In the genomic region with DNA sequence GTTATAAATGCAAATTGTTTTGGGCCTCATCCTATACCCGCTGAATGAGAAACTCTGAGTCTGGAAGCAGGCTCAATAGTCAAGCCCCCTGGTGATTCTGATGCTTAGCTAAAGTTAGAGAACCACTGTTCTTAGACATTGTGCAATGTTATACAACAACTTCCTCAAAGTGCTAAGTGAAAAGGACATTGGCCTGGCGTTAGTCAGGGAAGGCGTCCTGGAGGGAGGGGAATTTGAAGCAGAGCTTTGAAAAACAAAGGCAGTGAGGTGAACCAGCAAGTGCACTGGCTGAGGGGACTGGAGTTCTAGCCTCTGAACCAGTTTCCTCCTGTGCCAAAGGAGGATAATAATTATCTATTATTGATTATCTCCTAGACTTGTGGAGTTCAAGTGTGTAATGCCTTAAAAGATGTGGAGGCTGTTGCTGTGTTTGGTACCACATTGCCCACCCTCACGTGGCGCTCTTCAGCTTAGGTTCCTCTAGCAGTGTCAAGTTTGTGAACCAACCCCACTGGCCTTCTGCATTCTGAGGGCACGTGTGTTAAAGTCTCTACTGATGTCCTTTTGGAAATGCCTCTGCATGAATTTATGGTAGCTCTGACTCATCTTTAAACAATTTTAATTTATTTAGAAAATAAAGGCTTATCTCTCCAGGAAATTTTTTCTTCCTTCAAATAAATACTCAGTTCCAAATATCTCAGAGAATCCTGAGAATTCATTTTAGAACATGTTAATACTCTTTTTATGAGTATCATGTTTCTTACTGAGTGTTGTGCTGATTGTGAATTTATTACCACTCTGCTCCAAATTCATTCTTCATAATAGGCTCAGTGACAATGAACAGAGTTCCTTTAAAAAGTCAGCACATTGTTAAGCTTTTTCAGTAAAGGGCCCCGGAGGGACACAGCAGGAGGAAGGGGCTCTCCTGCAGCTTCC, we compare ENCODE assay signal across 1 cellular context.
TF ChIP-seq lines count a peak whose summit lies in the region.

No MANE protein-coding gene starts in this region.

TF ChIP-seq in H1, 55 proteins besides CTCF, POLR2A, EP300 and RAD21:
- TF ChIP-seq CEBPB (IDR thresholded peaks at IDR 0.05; ENCODE audit: low read depth, low read length) (peak; percentile 90), SIX5 (IDR thresholded peaks at IDR 0.05; ENCODE audit: low read depth, low read length) (no peak), TCF12 (IDR thresholded peaks at IDR 0.05; ENCODE audit: low read depth, low read length) (0 out of 2 replicates have a peak, but pooled peaks have one; percentile 11), SIRT6 (IDR thresholded peaks at IDR 0.05; ENCODE audit: low read length) (no peak)
- TF ChIP-seq, protein P1, sequence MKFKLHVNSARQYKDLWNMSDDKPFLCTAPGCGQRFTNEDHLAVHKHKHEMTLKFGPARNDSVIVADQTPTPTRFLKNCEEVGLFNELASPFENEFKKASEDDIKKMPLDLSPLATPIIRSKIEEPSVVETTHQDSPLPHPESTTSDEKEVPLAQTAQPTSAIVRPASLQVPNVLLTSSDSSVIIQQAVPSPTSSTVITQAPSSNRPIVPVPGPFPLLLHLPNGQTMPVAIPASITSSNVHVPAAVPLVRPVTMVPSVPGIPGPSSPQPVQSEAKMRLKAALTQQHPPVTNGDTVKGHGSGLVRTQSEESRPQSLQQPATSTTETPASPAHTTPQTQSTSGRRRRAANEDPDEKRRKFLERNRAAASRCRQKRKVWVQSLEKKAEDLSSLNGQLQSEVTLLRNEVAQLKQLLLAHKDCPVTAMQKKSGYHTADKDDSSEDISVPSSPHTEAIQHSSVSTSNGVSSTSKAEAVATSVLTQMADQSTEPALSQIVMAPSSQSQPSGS (IDR thresholded peaks at IDR 0.05; ENCODE audit: low read length) = no peak
